ENCODE assay signal across 25 cellular contexts in the genomic region with DNA sequence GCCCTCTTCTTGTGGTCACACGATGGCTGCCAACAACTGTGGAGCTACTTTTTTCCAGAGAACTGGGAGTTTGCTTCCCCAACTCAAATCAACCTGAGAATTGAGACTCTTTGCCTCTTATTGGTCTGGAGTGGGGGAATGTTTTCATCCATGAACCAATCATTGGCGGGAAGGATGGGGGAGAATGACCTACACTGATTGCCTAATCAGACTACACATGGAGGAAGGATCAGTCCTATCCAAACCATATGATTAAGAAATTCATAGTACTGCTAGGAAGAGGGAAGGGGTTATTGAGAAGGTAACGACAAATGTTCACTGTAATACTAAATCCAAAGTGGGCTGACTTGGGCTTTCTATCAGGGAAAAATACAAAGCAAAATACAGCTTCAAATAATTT.
"Had no signal": no experiment of that assay in that cellular context is flagged by ENCODE, and none has a peak within 500 bp of the region (broad histone marks: within the 10 kb centered on the region; RNA-seq: fewer than 3 reads in every experiment).

No MANE protein-coding gene starts in this region.

- H3K4me1 ChIP-seq: gastroesophageal sphincter, parathyroid adenoma, right atrium auricular region, stomach, thyroid gland had no signal

- H3K4me1 Mint-ChIP-seq: naive B cell, neural crest cell had no signal

- H2AFZ ChIP-seq: parathyroid adenoma had no signal

- ATAC-seq: gastroesophageal sphincter; stimulated activated naive B cell treated with anti-CD40 and anti-IgM and Interleukin-4, amounts not matched to agents 10 μg/mL and 1 μg/mL and 100 μg/mL, for 72 hours had no signal

- H3K4me2 ChIP-seq: smooth muscle cell had no signal

- H3K4me3 ChIP-seq: gastroesophageal sphincter, right atrium auricular region, smooth muscle cell, stomach, thyroid gland had no signal

- H3K36me3 ChIP-seq: gastroesophageal sphincter, right atrium auricular region, stomach, thyroid gland had no signal

- H3K27me3 ChIP-seq: gastroesophageal sphincter, right atrium auricular region, stomach, thyroid gland had no signal

- H3K4me3 Mint-ChIP-seq: activated CD8-positive, alpha-beta memory T cell treated with anti-CD3 and anti-CD28 coated beads, Interleukin-2, amount 10 ng/mL, durations not matched to agents 7 days and 5 days; activated CD8-positive, alpha-beta T cell treated with anti-CD3 and anti-CD28 coated beads, Interleukin-2, amount 10 ng/mL, durations not matched to agents 7 days and 5 days; activated naive CD4-positive, alpha-beta T cell treated with anti-CD3 and anti-CD28 coated beads for 36 hours; mesothelial cell of epicardium; naive B cell; neural crest cell; stimulated activated naive B cell treated with anti-CD40 and anti-IgM and Interleukin-4, amounts not matched to agents 10 μg/mL and 1 μg/mL and 100 μg/mL, for 72 hours had no signal

- H3K27me3 Mint-ChIP-seq: activated CD8-positive, alpha-beta memory T cell treated with anti-CD3 and anti-CD28 coated beads, Interleukin-2, amount 10 ng/mL, durations not matched to agents 7 days and 5 days had no signal

- H3K27ac Mint-ChIP-seq: activated CD8-positive, alpha-beta T cell treated with anti-CD3 and anti-CD28 coated beads, Interleukin-2, amount 10 ng/mL, durations not matched to agents 7 days and 5 days; activated naive CD4-positive, alpha-beta T cell treated with anti-CD3 and anti-CD28 coated beads for 36 hours; mesothelial cell of epicardium; naive B cell; stimulated activated naive B cell treated with anti-CD40 and anti-IgM and Interleukin-4, amounts not matched to agents 10 μg/mL and 1 μg/mL and 100 μg/mL, for 72 hours had no signal

- H3K9me3 Mint-ChIP-seq: activated naive CD4-positive, alpha-beta T cell treated with anti-CD3 and anti-CD28 coated beads for 36 hours; naive B cell; neural crest cell had no signal

- DNase-seq: activated CD4-positive, alpha-beta T cell treated with anti-CD3 and anti-CD28 coated beads, Interleukin-2, amount 50 U/mL, for 1 hour; activated CD4-positive, CD25-positive, alpha-beta regulatory T cell; activated CD8-positive, alpha-beta memory T cell treated with anti-CD3 and anti-CD28 coated beads, Interleukin-2, amount 10 ng/mL, durations not matched to agents 7 days and 5 days; activated CD8-positive, alpha-beta T cell treated with anti-CD3 and anti-CD28 coated beads, Interleukin-2, amount 10 ng/mL, durations not matched to agents 7 days and 5 days; activated effector memory CD4-positive, alpha-beta T cell treated with anti-CD3 and anti-CD28 coated beads, Interleukin-2, amount 50 U/mL, for 16 hours; activated naive CD4-positive, alpha-beta T cell treated with anti-CD3 and anti-CD28 coated beads for 36 hours; activated T-cell treated with anti-CD3 and anti-CD28 coated beads, Interleukin-2, amount 50 U/mL, for 48 hours; amniotic stem cell; caudate nucleus; cortex of kidney; hippocampal formation; naive B cell; nucleus accumbens; stimulated activated CD4-positive, alpha-beta T cell treated with anti-CD3 and anti-CD28 coated beads, Interleukin-1b, Interleukin-23, amount 100 ng/mL, for 48 hours; stimulated activated CD4-positive, alpha-beta T cell treated with anti-CD3 and anti-CD28 coated beads, Interleukin-4, amount 100 ng/mL, for 4 hours; stimulated activated CD8-positive, alpha-beta memory T cell treated with anti-CD3 and anti-CD28 coated beads, Interleukin-4, amount 100 ng/mL, for 48 hours; stimulated activated naive B cell treated with anti-CD40 and anti-IgM and Interleukin-4, amounts not matched to agents 10 μg/mL and 1 μg/mL and 100 μg/mL, for 72 hours; stomach; thyroid gland had no signal

- H3K79me2 ChIP-seq: parathyroid adenoma had no signal

- H3K27ac ChIP-seq: gastroesophageal sphincter, parathyroid adenoma, right atrium auricular region, stomach, thyroid gland had no signal

- H3K36me3 Mint-ChIP-seq: mesothelial cell of epicardium, naive B cell had no signal
